Comparison of ENCODE assay signal across 1 cellular context in the genomic region with DNA sequence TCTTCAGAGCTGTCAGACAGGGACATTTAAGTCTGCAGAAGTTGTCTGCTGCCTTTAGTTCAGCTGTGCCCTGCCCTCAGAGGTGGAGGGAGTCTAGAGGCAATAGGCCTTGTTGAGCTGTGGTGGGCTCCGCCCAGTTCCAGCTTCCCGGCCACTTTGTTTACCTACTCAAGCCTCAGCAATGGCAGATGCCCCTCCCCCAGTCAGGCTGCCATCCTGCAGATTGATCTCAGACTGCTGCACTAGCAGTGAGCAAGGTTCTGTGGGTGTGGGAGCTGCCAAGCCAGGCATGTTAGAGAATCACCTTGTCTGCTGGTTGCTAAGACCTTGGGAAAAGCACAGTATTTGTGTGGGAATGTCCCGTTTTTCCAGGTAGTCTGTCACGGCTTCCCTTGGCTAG. TPM values are rescaled to one million over a fixed set of nuclear protein-coding genes. Genes with fewer than 3 reads are reported as not detected.
"Had no signal": no experiment of that assay in that cellular context is flagged by ENCODE, and none has a peak within 500 bp of the region (broad histone marks: within the 10 kb centered on the region; RNA-seq: fewer than 3 reads in every experiment).

No MANE protein-coding gene starts in this region.

RNA-seq across cellular contexts. Expression of gene KIAA0408, which starts 46.1 kb away (rescaled TPM):
- total RNA-seq: pulmonary artery endothelial cell had no signal
